11 cellular contexts compared by ENCODE assay signal in the genomic region with DNA sequence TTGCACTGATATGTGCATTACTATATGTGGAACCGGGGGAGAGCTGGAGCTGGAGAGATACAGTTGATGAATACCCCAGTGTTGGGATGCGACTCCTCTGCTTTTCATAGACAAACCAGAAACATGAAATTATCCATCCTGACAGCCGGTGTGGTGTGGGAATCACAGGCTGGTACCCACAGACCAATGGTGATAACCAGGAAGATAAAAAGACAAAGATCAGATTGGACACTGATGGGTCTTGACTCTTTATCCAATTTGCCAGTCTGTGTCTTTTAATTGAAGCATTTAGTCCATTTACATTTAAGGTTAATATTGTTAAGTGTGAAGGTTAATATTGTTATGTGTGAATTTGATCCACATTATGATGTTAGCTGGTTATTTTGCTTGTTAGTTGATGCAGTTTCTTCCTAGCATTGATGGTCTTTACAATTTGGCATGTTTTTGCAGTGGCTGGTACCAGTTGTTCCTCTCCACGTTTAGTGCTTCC. TPM values are rescaled to one million over a fixed set of nuclear protein-coding genes. Genes with fewer than 3 reads are reported as not detected.
"Had no signal": no experiment of that assay in that cellular context is flagged by ENCODE, and none has a peak within 500 bp of the region (broad histone marks: within the 10 kb centered on the region; RNA-seq: fewer than 3 reads in every experiment).

No MANE protein-coding gene starts in this region.

RNA-seq across cellular contexts. Expression of a gene that starts 2.6 kb away (rescaled TPM):
- total RNA-seq: stomach, subcutaneous adipose tissue, temporal lobe, thoracic aorta, transverse colon, upper lobe of left lung, upper lobe of right lung, ureter, urinary bladder, uterus, vagina had no signal
- polyA plus RNA-seq: stomach, urinary bladder had no signal
